In genomic region chr13:50521750-50522149, GRCh38 we compare ENCODE assay signal across 1 cellular context.
TF ChIP-seq lines count a peak whose summit lies in the region.

No MANE protein-coding gene starts in this region.

TF ChIP-seq in SK-N-SH, 30 proteins besides CTCF, POLR2A, EP300 and RAD21 (continued from another document):
- TF ChIP-seq NFIC (IDR thresholded peaks at IDR 0.05; ENCODE audit: borderline replicate concordance) (no peak), JUND (IDR thresholded peaks at IDR 0.05) (no peak), FOXJ3 (CRISPR knock-in tag; IDR thresholded peaks at IDR 0.05) (no peak), NRF1 (IDR thresholded peaks at IDR 0.05; ENCODE audit: low read depth, low read length) (no peak)
